Comparison of ENCODE assay signal across 12 cellular contexts in the genomic region with DNA sequence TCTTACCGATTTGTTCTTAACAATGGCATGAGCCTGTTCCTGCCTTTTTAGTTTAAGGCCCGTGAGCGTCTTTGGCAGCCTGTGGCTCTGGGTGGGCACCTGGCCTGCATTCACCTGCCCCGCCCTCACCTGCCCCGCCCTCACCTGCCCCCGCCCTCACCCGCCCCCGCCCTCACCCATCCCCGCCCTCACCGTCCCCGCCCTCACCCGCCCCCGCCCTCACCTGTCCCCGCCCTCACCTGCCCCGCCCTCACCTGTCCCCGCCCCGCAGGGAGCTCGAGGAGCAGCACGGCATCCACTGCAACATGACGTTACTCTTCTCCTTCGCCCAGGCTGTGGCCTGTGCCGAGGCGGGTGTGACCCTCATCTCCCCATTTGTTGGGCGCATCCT. TPM values are rescaled to one million over a fixed set of nuclear protein-coding genes. Genes with fewer than 3 reads are reported as not detected.
DNase-seq lines count a peak whose midpoint lies in the region; ATAC-seq and TF ChIP-seq lines count a peak whose summit lies in the region.
"Had no signal": no experiment of that assay in that cellular context is flagged by ENCODE, and none has a peak within 500 bp of the region (broad histone marks: within the 10 kb centered on the region; RNA-seq: fewer than 3 reads in every experiment).

No MANE protein-coding gene starts in this region.

- peaks cover 21 to 65% of the 10 kb centered on the region in 2 donors for H3K36me3 ChIP-seq in lung (ENCODE audit: control insufficient read depth in 2 of 2, insufficient read depth in 2 of 2, low read length in 2 of 2)

- TF ChIP-seq CTCF in lung (IDR thresholded peaks at IDR 0.05; ENCODE audit: control extremely low read depth, extremely low read depth), result no peak

- 76 to 88% methylated on average over 15 to 24 of the region's 24 CpGs for WGBS in lung, 2 donors

- H3K27ac ChIP-seq in lung (ENCODE audit: low read depth in 1 of 2, low read length in 1 of 2), result peak overlapping the region in 1 of 2 donors; percentile 50
- H3K27ac ChIP-seq: parathyroid adenoma, tibial artery had no signal

- H3K27me3 ChIP-seq in lung (ENCODE audit: control insufficient read depth, insufficient read depth), result no peaks in the 10 kb centered on the region
- H3K27me3 ChIP-seq: tibial artery had no signal

- H3K9me3 ChIP-seq in lung (ENCODE audit: control insufficient read depth in 2 of 2, insufficient read depth in 1 of 2, low read length in 1 of 2), result no peaks in the 10 kb centered on the region
- H3K9me3 ChIP-seq: tibial artery had no signal

- no peak overlapping the region for H3K4me3 ChIP-seq in lung
- H3K4me3 ChIP-seq: tibial artery had no signal

- in situ Hi-C loops in T47D (cut with HindIII; ENCODE audit: low pct_unique_long_range_greater_than_20kb, low sequenced_read_pairs), result no loop called here

- DNase-seq in COR-L47 (lab: John Stamatoyannopoulos, UW) (peak; percentile 51), NCI-H1105 treated with DMSO at 0.1 percent for 48 hours (lab: John Stamatoyannopoulos, UW) (peak; percentile 60), T47D (ENCODE audit: low read depth in 1 of 2, low spot score in 1 of 2) (peak; percentile 66 to 79), lung (ENCODE audit: low spot score) (peak; percentile 59), SIG-M5 treated with dmso at 0.1 percent for 504 hours (lab: John Stamatoyannopoulos, UW; ENCODE audit: unreplicated experiment) (no peak), SW 1271 (lab: John Stamatoyannopoulos, UW) (no peak)
- DNase-seq: activated B cell treated with CpG ODN at 0.5 μM for 24 hours; effector memory CD4-positive, alpha-beta T cell had no signal

- ATAC-seq in lung (ENCODE audit: insufficient read depth, low FRiP score) (peak; percentile 54), GM21515 (IDR thresholded peaks at IDR 0.05; ENCODE audit: unreplicated experiment) (no peak), HG02981 (IDR thresholded peaks at IDR 0.05; ENCODE audit: unreplicated experiment) (no peak)

- no peaks in the 10 kb centered on the region for H3K4me1 ChIP-seq in lung (ENCODE audit: control insufficient read depth in 2 of 2, insufficient read depth in 2 of 2, low read length in 2 of 2)
- H3K4me1 ChIP-seq: parathyroid adenoma, tibial artery had no signal

RNA-seq across cellular contexts. Expression of a gene that starts 14.2 kb away (rescaled TPM):
- total RNA-seq in lung, result 10 to 100 TPM; 24.6 to 63.1 TPM
- polyA plus RNA-seq in lung, result 10 to 100 TPM; 22.1 to 53.6 TPM

RNA-seq across cellular contexts. Expression of a gene that starts 15.8 kb away (rescaled TPM):
- 100 to 1,000 TPM; 128 to 292 TPM for total RNA-seq in lung
- 100 to 1,000 TPM; 186 to 311 TPM for polyA plus RNA-seq in lung

RNA-seq across cellular contexts. Expression of a gene that starts 26.8 kb away (rescaled TPM):
- total RNA-seq in lung, result under 1 TPM in 1 of 2 donors, not detected in 1; 0.18 TPM
- polyA plus RNA-seq in lung, result under 1 TPM; 0.10 to 0.14 TPM

RNA-seq across cellular contexts. Expression of a gene that starts 35.0 kb away (rescaled TPM):
- 10 to 100 TPM; 10.6 to 38.2 TPM for total RNA-seq in lung
- polyA plus RNA-seq in lung, result 10 to 100 TPM; 18.6 to 36.4 TPM

RNA-seq across cellular contexts. Expression of a gene that starts 42.0 kb away (rescaled TPM):
- total RNA-seq in lung, result 10 to 100 TPM in 1 of 2 donors, 1 to 10 TPM in 1; 8.7 to 15.3 TPM
- 10 to 100 TPM in 1 of 2 donors, 1 to 10 TPM in 1; 8.5 to 16.9 TPM for polyA plus RNA-seq in lung

Comparison
In these comparisons a context has a peak if more than half of its experiments do, and no peak if none do; other contexts are left out.
1. DNase-seq: peak in COR-L47 (single experiment), NCI-H1105 treated with DMSO at 0.1 percent for 48 hours (single experiment), T47D (2 of 2) and lung (single experiment); none in SIG-M5 treated with dmso at 0.1 percent for 504 hours (single experiment) and SW 1271 (0 of 2).